ENCODE assay signal across 8 cellular contexts in the genomic region with DNA sequence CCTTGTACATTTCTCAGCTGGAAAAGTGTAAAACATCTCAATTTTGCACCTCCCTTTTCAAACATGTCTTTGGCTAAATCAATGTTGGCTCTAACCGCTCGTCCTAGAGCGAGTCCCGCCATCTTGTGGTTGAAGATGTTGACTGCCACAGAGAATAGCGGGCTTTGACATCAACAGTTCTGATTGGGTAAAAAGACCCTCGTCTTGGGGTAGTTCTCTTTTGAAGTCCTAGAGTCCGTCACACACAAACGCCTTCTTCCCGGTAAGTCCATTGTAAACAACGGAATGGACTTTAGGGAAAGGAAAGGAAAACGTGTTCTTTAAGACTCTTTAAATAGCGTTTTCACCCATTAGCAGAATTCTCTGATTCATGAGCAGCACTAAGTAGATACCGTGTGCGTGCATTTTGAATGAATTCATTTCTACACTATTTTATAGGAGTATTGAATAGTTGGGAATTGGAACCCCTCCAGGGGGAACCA. TPM values are rescaled to one million over a fixed set of nuclear protein-coding genes. Genes with fewer than 3 reads are reported as not detected.
DNase-seq lines count a peak whose midpoint lies in the region; ATAC-seq and TF ChIP-seq lines count a peak whose summit lies in the region.

No MANE protein-coding gene starts in this region.

- ATAC-seq in GM19455 (IDR thresholded peaks at IDR 0.05; ENCODE audit: unreplicated experiment) (peak; percentile 68), HG03520 (IDR thresholded peaks at IDR 0.05; ENCODE audit: unreplicated experiment) (peak; percentile 38)

- peaks cover 15% of the 10 kb centered on the region for H3K9me3 Mint-ChIP-seq in Caco-2 (ENCODE audit: unreplicated experiment)
- no peaks in the 10 kb centered on the region for H3K9me3 Mint-ChIP-seq in activated naive CD8-positive, alpha-beta T cell (ENCODE audit: low read depth)

- H3K27me3 Mint-ChIP-seq in Caco-2 (ENCODE audit: insufficient read depth, unreplicated experiment), result peaks cover 6% of the 10 kb centered on the region
- H3K27me3 Mint-ChIP-seq in activated naive CD8-positive, alpha-beta T cell, result peaks cover 24% of the 10 kb centered on the region

- peaks cover 6% of the 10 kb centered on the region; the same call in 1 of the 2 replicates for H3K4me1 ChIP-seq in Caco-2
- H3K4me1 ChIP-seq in OCI-LY3 (ENCODE audit: low read length), result peaks cover 25% of the 10 kb centered on the region

- intact Hi-C loops in Caco-2 (cut with micrococcal nuclease; ENCODE audit: unreplicated experiment), result loop anchor here (1.0 to 10.0 kb wide), 3 partner anchors 120 to 1078 kb away; partner anchors contain the start of gene PCGF5

- peak; percentile 61 to 63 for TF ChIP-seq CTCF in Caco-2 (IDR thresholded peaks at IDR 0.05; ENCODE audit: insufficient read depth in 1 of 2, low read depth in 1 of 2, low read length in 1 of 2, severe bottlenecking in 1 of 2, unreplicated experiment in 1 of 2)
- TF ChIP-seq CTCF in OCI-LY3 (IDR thresholded peaks at IDR 0.05; ENCODE audit: low read depth, low read length), result peak; percentile 61

- peaks cover 20% of the 10 kb centered on the region for H3K36me3 Mint-ChIP-seq in Caco-2 (ENCODE audit: insufficient read depth, unreplicated experiment)
- H3K36me3 Mint-ChIP-seq in activated naive CD8-positive, alpha-beta T cell, result peaks cover 6% of the 10 kb centered on the region

- DNase-seq in Caco-2, result peak; percentile 67
- peak; percentile 26 for DNase-seq in glomerular visceral epithelial cell (ENCODE audit: extremely low spot score)
- peak; percentile 53 for DNase-seq in non-pigmented ciliary epithelial cell (ENCODE audit: low read depth)
- no peak for DNase-seq in NCI-H2196 (lab: John Stamatoyannopoulos, UW; ENCODE audit: unreplicated experiment)

- CTCF ChIA-PET in Caco-2 (lab: Charles Lee), result interaction anchor here (0.9 to 1.5 kb wide), 5 partner anchors 9 to 120 kb away, joined by 3 to 4 read pairs (median 4); partner anchors contain the start of gene HTR7

- H3K4me1 Mint-ChIP-seq in Caco-2 (ENCODE audit: low read depth, unreplicated experiment), result peaks cover 6% of the 10 kb centered on the region
- H3K4me1 Mint-ChIP-seq in activated naive CD8-positive, alpha-beta T cell (ENCODE audit: low read depth), result peaks cover 36% of the 10 kb centered on the region

- H2AFZ ChIP-seq in OCI-LY3 (ENCODE audit: low read depth, low read length), result peak overlapping the region; percentile 90

- H3K27ac Mint-ChIP-seq in Caco-2 (ENCODE audit: unreplicated experiment), result peak overlapping the region; percentile 85
- H3K27ac Mint-ChIP-seq in activated naive CD8-positive, alpha-beta T cell, result peak overlapping the region; percentile 93

- H4K20me1 ChIP-seq in OCI-LY3 (ENCODE audit: insufficient read depth, low read length), result peaks cover 9% of the 10 kb centered on the region

- peaks cover 8% of the 10 kb centered on the region; the same call in 1 of the 2 replicates for H3K9me3 ChIP-seq in Caco-2
- H3K9me3 ChIP-seq in OCI-LY3 (ENCODE audit: insufficient read depth, low read length), result no peaks in the 10 kb centered on the region

- peak overlapping the region; percentile 53 for H3K27ac ChIP-seq in OCI-LY3 (ENCODE audit: low read length)

- no TSS peak for BruUV-seq in Caco-2 (replicated peaks; lab: Mats Ljungman, UMichigan)

- peak overlapping the region; percentile 87 for H3K4me2 ChIP-seq in OCI-LY3 (ENCODE audit: low read length)

- H3K27me3 ChIP-seq in Caco-2 (replicated peaks; ENCODE audit: control insufficient read depth, insufficient read depth, low read length), result no peaks in the 10 kb centered on the region
- no peaks in the 10 kb centered on the region for H3K27me3 ChIP-seq in OCI-LY3 (ENCODE audit: low read depth, low read length)

- peak overlapping the region; percentile 80 for H3K9ac ChIP-seq in OCI-LY3 (ENCODE audit: low read length)

- POLR2A ChIA-PET in Caco-2 (lab: Charles Lee), result interaction anchor here (0.6 to 1.1 kb wide), 3 partner anchors 9 to 207 kb away, joined by 3 read pairs; partner anchors contain the start of gene ANKRD1

- peaks cover 1% of the 10 kb centered on the region; the same call in 1 of the 2 replicates for H3K36me3 ChIP-seq in Caco-2 (ENCODE audit: control insufficient read depth, insufficient read depth, low read length)
- H3K36me3 ChIP-seq in OCI-LY3 (replicated peaks; ENCODE audit: low read depth, low read length), result peaks cover 6% of the 10 kb centered on the region

- peak overlapping the region; percentile 96 for H3K4me3 Mint-ChIP-seq in Caco-2 (ENCODE audit: unreplicated experiment)
- peak overlapping the region; percentile 98 for H3K4me3 Mint-ChIP-seq in activated naive CD8-positive, alpha-beta T cell

- H3K4me3 ChIP-seq in Caco-2 (ENCODE audit: low read depth, low read length) (peak overlapping the region; percentile 71), OCI-LY3 (ENCODE audit: low read length) (peak overlapping the region; percentile 93)

- H3K79me2 ChIP-seq in OCI-LY3 (ENCODE audit: low read length), result peaks cover 29% of the 10 kb centered on the region

RNA-seq across cellular contexts. Expression of gene RPP30, which starts 0.5 kb away (rescaled TPM):
- 66.5 and 67.6 TPM in 2 replicates for total RNA-seq in Caco-2 (2022)

RNA-seq across cellular contexts. Expression of gene HTR7, which starts 13.5 kb away (rescaled TPM):
- not detected in 2 replicates for total RNA-seq in Caco-2 (2022)

RNA-seq across cellular contexts. Expression of gene ANKRD1, which starts 49.6 kb away (rescaled TPM):
- total RNA-seq in Caco-2 (2022), result 75.7 and 97.4 TPM in 2 replicates
